Comparison of ENCODE assay signal across 15 cellular contexts in the genomic region with DNA sequence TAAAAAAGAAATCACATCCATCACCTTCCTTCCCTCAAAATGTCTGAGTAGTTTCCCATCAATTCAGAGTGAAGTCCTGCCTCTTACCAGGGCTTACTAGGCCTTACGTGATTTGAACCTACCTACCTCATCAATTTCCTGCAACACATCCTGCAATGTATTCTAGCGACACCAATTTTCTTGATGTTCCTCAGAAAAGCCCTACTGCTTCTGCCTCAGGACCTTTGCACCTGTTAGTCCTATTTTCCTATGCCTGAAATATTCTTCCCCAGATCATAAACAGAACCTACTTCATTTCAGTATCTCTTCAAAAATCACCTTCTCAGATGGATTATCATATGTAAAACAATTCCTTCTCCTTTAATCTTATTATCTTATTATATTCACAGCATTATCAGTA. TPM values are rescaled to one million over a fixed set of nuclear protein-coding genes. Genes with fewer than 3 reads are reported as not detected.
DNase-seq lines count a peak whose midpoint lies in the region; ATAC-seq and TF ChIP-seq lines count a peak whose summit lies in the region.
"Had no signal": no experiment of that assay in that cellular context is flagged by ENCODE, and none has a peak within 500 bp of the region (broad histone marks: within the 10 kb centered on the region; RNA-seq: fewer than 3 reads in every experiment).

No MANE protein-coding gene starts in this region.

- H3K4me2 ChIP-seq in trophoblast cell (ENCODE audit: low read length) (no peak overlapping the region), OCI-LY7 (ENCODE audit: low read length) (no peak overlapping the region)

- H3K4me3 Mint-ChIP-seq in activated naive CD8-positive, alpha-beta T cell: no peak overlapping the region
- H3K4me3 Mint-ChIP-seq in activated naive CD8-positive, alpha-beta T cell treated with anti-CD3 and anti-CD28 coated beads for 36 hours: no peak overlapping the region
- H3K4me3 Mint-ChIP-seq in activated naive CD8-positive, alpha-beta T cell treated with anti-CD3 and anti-CD28 coated beads, Interleukin-2, amount 50 U/mL, for 24 hours: no peak overlapping the region
- no peak overlapping the region for H3K4me3 Mint-ChIP-seq in CD4-positive, alpha-beta memory T cell
- H3K4me3 Mint-ChIP-seq: CD4-positive, CD25-positive, alpha-beta regulatory T cell; IgD-negative memory B cell had no signal

- no CpG with 5 or more reads among the region's 2 CpGs for WGBS in trophoblast cell (ENCODE audit: extremely low coverage, insufficient coverage, insufficient read length)

- TF ChIP-seq CTCF in OCI-LY7 (conservative IDR thresholded peaks at IDR 0.05; ENCODE audit: low read length): no peak

- peak overlapping the region; percentile 74 for H3K27ac Mint-ChIP-seq in activated naive CD8-positive, alpha-beta T cell
- H3K27ac Mint-ChIP-seq in activated naive CD8-positive, alpha-beta T cell treated with anti-CD3 and anti-CD28 coated beads for 36 hours: no peak overlapping the region
- H3K27ac Mint-ChIP-seq in activated naive CD8-positive, alpha-beta T cell treated with anti-CD3 and anti-CD28 coated beads, Interleukin-2, amount 50 U/mL, for 24 hours: peak overlapping the region; percentile 4
- peak overlapping the region in 2 of 7 donors; percentile 8 to 33 for H3K27ac Mint-ChIP-seq in CD4-positive, alpha-beta memory T cell
- H3K27ac Mint-ChIP-seq: IgD-negative memory B cell had no signal

- intact Hi-C loops in OCI-LY7 (cut with micrococcal nuclease; ENCODE audit: unreplicated experiment): loop anchor here (10.0 kb wide), 2 partner anchors 98 to 428 kb away; no protein-coding TSS in a partner anchor
- intact Hi-C loops in CD4-positive, alpha-beta memory T cell (cut with micrococcal nuclease): no loop called here

- H3K9me3 Mint-ChIP-seq in activated naive CD8-positive, alpha-beta T cell (ENCODE audit: low read depth): no peaks in the 10 kb centered on the region
- H3K9me3 Mint-ChIP-seq in activated naive CD8-positive, alpha-beta T cell treated with anti-CD3 and anti-CD28 coated beads for 36 hours: no peaks in the 10 kb centered on the region
- H3K9me3 Mint-ChIP-seq in activated naive CD8-positive, alpha-beta T cell treated with anti-CD3 and anti-CD28 coated beads, Interleukin-2, amount 50 U/mL, for 24 hours: no peaks in the 10 kb centered on the region
- H3K9me3 Mint-ChIP-seq in CD4-positive, alpha-beta memory T cell: no peaks in the 10 kb centered on the region
- H3K9me3 Mint-ChIP-seq: CD4-positive, CD25-positive, alpha-beta regulatory T cell; IgD-negative memory B cell had no signal

- no peak overlapping the region for H3K14ac ChIP-seq in trophoblast cell (ENCODE audit: low read length)

- no peak overlapping the region for H2AK5ac ChIP-seq in trophoblast cell (ENCODE audit: low read length)

- H3K4me1 ChIP-seq in trophoblast cell (ENCODE audit: control insufficient read depth in 1 of 2, insufficient read depth in 2 of 2, low read length in 2 of 2) (no peaks in the 10 kb centered on the region), OCI-LY7 (ENCODE audit: insufficient read depth, low read length, poor library complexity, severe bottlenecking) (no peaks in the 10 kb centered on the region)
- no peaks in the 10 kb centered on the region for H3K4me1 ChIP-seq in CD4-positive, alpha-beta memory T cell (ENCODE audit: insufficient read depth, low read length)
- H3K4me1 ChIP-seq: BE2C, Caco-2 had no signal

- peaks cover 7% of the 10 kb centered on the region for H3K36me3 Mint-ChIP-seq in activated naive CD8-positive, alpha-beta T cell
- H3K36me3 Mint-ChIP-seq in activated naive CD8-positive, alpha-beta T cell treated with anti-CD3 and anti-CD28 coated beads for 36 hours: peaks cover 22% of the 10 kb centered on the region
- H3K36me3 Mint-ChIP-seq in activated naive CD8-positive, alpha-beta T cell treated with anti-CD3 and anti-CD28 coated beads, Interleukin-2, amount 50 U/mL, for 24 hours (ENCODE audit: low read depth): peaks cover 27% of the 10 kb centered on the region
- peaks cover 65 to 66% of the 10 kb centered on the region in 2 donors for H3K36me3 Mint-ChIP-seq in CD4-positive, alpha-beta memory T cell

- H3K36me3 ChIP-seq in trophoblast cell (ENCODE audit: control insufficient read depth in 1 of 2, insufficient read depth in 2 of 2, low read length in 2 of 2): peaks cover 5 to 20% of the 10 kb centered on the region in 2 experiments
- H3K36me3 ChIP-seq in OCI-LY7 (ENCODE audit: insufficient read depth, low read length): peaks cover 74% of the 10 kb centered on the region
- H3K36me3 ChIP-seq in CD4-positive, alpha-beta memory T cell (ENCODE audit: insufficient read depth, low read length): peaks cover 69% of the 10 kb centered on the region

- H4K12ac ChIP-seq in trophoblast cell (ENCODE audit: low read depth, low read length): no peak overlapping the region

- H4K20me1 ChIP-seq in OCI-LY7 (ENCODE audit: insufficient read depth, low read length): no peaks in the 10 kb centered on the region

- H3K4me3 ChIP-seq in trophoblast cell (ENCODE audit: low read depth, low read length): no peak overlapping the region
- no peak overlapping the region for H3K4me3 ChIP-seq in OCI-LY7 (ENCODE audit: low read depth, low read length, poor library complexity, severe bottlenecking)
- no peak overlapping the region for H3K4me3 ChIP-seq in CD4-positive, alpha-beta memory T cell (ENCODE audit: low read length in 2 of 2)
- H3K4me3 ChIP-seq: GM23248 had no signal

- H3K9me3 ChIP-seq in trophoblast cell (ENCODE audit: insufficient read depth, low read depth, low read length) (no peaks in the 10 kb centered on the region), OCI-LY7 (ENCODE audit: low read length) (no peaks in the 10 kb centered on the region)
- no peaks in the 10 kb centered on the region for H3K9me3 ChIP-seq in CD4-positive, alpha-beta memory T cell (ENCODE audit: control insufficient read depth in 1 of 2, low read length in 2 of 2)
- H3K9me3 ChIP-seq: BE2C, Caco-2 had no signal

- CTCF ChIA-PET in OCI-LY7 (lab: Charles Lee; ENCODE audit: unreplicated experiment): no interaction called here
- CTCF ChIA-PET in CD4-positive, alpha-beta memory T cell (lab: Charles Lee; ENCODE audit: partially characterized antibody): no interaction called here

- H3K4ac ChIP-seq in trophoblast cell (ENCODE audit: low read depth, low read length): no peak overlapping the region

- no peaks in the 10 kb centered on the region for H3K4me1 Mint-ChIP-seq in activated naive CD8-positive, alpha-beta T cell (ENCODE audit: low read depth)
- H3K4me1 Mint-ChIP-seq in activated naive CD8-positive, alpha-beta T cell treated with anti-CD3 and anti-CD28 coated beads for 36 hours: no peaks in the 10 kb centered on the region
- no peaks in the 10 kb centered on the region for H3K4me1 Mint-ChIP-seq in activated naive CD8-positive, alpha-beta T cell treated with anti-CD3 and anti-CD28 coated beads, Interleukin-2, amount 50 U/mL, for 24 hours
- H3K4me1 Mint-ChIP-seq in CD4-positive, alpha-beta memory T cell: peaks cover 0 to 4% (median 0%) of the 10 kb centered on the region in 4 donors
- H3K4me1 Mint-ChIP-seq: IgD-negative memory B cell had no signal

- POLR2A ChIA-PET in OCI-LY7 (lab: Charles Lee): interaction anchor here (0.9 kb wide), 1 partner anchor 42 kb away, joined by 3 read pairs; no protein-coding TSS in a partner anchor
- POLR2A ChIA-PET in CD4-positive, alpha-beta memory T cell (lab: Charles Lee; ENCODE audit: partially characterized antibody): no interaction called here

- H3K27ac ChIP-seq in trophoblast cell (ENCODE audit: low read depth, low read length): no peak overlapping the region
- no peak overlapping the region for H3K27ac ChIP-seq in OCI-LY7 (ENCODE audit: low read depth, low read length, poor library complexity, severe bottlenecking)
- H3K27ac ChIP-seq in CD4-positive, alpha-beta memory T cell (ENCODE audit: low read depth, low read length): no peak overlapping the region
- H3K27ac ChIP-seq: GM23248 had no signal

- no peaks in the 10 kb centered on the region for H3K79me2 ChIP-seq in trophoblast cell (ENCODE audit: control insufficient read depth, insufficient read depth, low read length, poor library complexity)
- H3K79me2 ChIP-seq in OCI-LY7 (ENCODE audit: insufficient read depth, low read depth, low read length): no peaks in the 10 kb centered on the region

- no peak overlapping the region for H2BK12ac ChIP-seq in trophoblast cell (ENCODE audit: low read length)

- ATAC-seq in activated naive CD8-positive, alpha-beta T cell treated with anti-CD3 and anti-CD28 coated beads, Interleukin-2, amount 50 U/mL, for 24 hours: no peak
- ATAC-seq: HepG2 had no signal

- no peak overlapping the region for H2BK120ac ChIP-seq in trophoblast cell (ENCODE audit: insufficient read depth, low read length, poor library complexity)

- no peaks in the 10 kb centered on the region for H3K79me1 ChIP-seq in trophoblast cell (ENCODE audit: low read length)

- peak overlapping the region; percentile 49 for H3K23ac ChIP-seq in trophoblast cell (ENCODE audit: low read length)

- H3K18ac ChIP-seq in trophoblast cell (ENCODE audit: low read length): no peak overlapping the region

- H3K27me3 Mint-ChIP-seq in activated naive CD8-positive, alpha-beta T cell: no peaks in the 10 kb centered on the region
- H3K27me3 Mint-ChIP-seq in activated naive CD8-positive, alpha-beta T cell treated with anti-CD3 and anti-CD28 coated beads for 36 hours: no peaks in the 10 kb centered on the region
- H3K27me3 Mint-ChIP-seq in activated naive CD8-positive, alpha-beta T cell treated with anti-CD3 and anti-CD28 coated beads, Interleukin-2, amount 50 U/mL, for 24 hours: no peaks in the 10 kb centered on the region
- H3K27me3 Mint-ChIP-seq in CD4-positive, alpha-beta memory T cell: no peaks in the 10 kb centered on the region
- H3K27me3 Mint-ChIP-seq: CD4-positive, CD25-positive, alpha-beta regulatory T cell; IgD-negative memory B cell had no signal

- no peak overlapping the region for H4K91ac ChIP-seq in trophoblast cell (ENCODE audit: low read depth, low read length)

- no peak for DNase-seq in activated naive CD8-positive, alpha-beta T cell treated with anti-CD3 and anti-CD28 coated beads for 36 hours
- DNase-seq in activated naive CD8-positive, alpha-beta T cell treated with anti-CD3 and anti-CD28 coated beads, Interleukin-2, amount 50 U/mL, for 24 hours: no peak
- DNase-seq in trophoblast cell (no peak), OCI-LY7 (ENCODE audit: low spot score) (no peak)
- DNase-seq in CD4-positive, alpha-beta memory T cell: no peak
- DNase-seq: BE2C; C1 segment of cervical spinal cord; Caco-2; CD4-positive, CD25-positive, alpha-beta regulatory T cell; GM23248; HCEC 1CT had no signal

- no peak overlapping the region for H3K9ac ChIP-seq in trophoblast cell (ENCODE audit: low read length)
- H3K9ac ChIP-seq: GM23248 had no signal

- H4K8ac ChIP-seq in trophoblast cell (ENCODE audit: low read depth, low read length): no peak overlapping the region

- no peak overlapping the region for H2BK5ac ChIP-seq in trophoblast cell (ENCODE audit: low read depth, low read length, poor library complexity)

- no peaks in the 10 kb centered on the region for H3K27me3 ChIP-seq in trophoblast cell (ENCODE audit: insufficient read depth, low read length)
- no peaks in the 10 kb centered on the region for H3K27me3 ChIP-seq in CD4-positive, alpha-beta memory T cell (ENCODE audit: insufficient read depth, low read length)
- H3K27me3 ChIP-seq: BE2C had no signal

- no peak overlapping the region for H2AFZ ChIP-seq in trophoblast cell (ENCODE audit: insufficient read depth, low read length, poor library complexity)
- H2AFZ ChIP-seq in OCI-LY7 (ENCODE audit: low read length): no peak overlapping the region
- H2AFZ ChIP-seq: GM23248 had no signal

- no peaks in the 10 kb centered on the region for H3K9me2 ChIP-seq in OCI-LY7 (ENCODE audit: insufficient read depth, low read length)

- no TSS peak for BruUV-seq in OCI-LY7 (replicated peaks; lab: Mats Ljungman, UMichigan)

RNA-seq across cellular contexts. Expression of a gene that starts 52.8 kb away (rescaled TPM):
- not detected for total RNA-seq in activated naive CD8-positive, alpha-beta T cell treated with anti-CD3 and anti-CD28 coated beads for 36 hours
- polyA plus RNA-seq in trophoblast cell (2013): not detected in 2 replicates
- not detected in 2 replicates for total RNA-seq in OCI-LY7 (2014; rRNA removed; shearing (Covaris generic))
- total RNA-seq in OCI-LY7 (2022): not detected in 2 replicates
- not detected for total RNA-seq in CD4-positive, alpha-beta memory T cell
- not detected for polyA plus RNA-seq in CD4-positive, alpha-beta memory T cell
- total RNA-seq: A172; Caco-2; CD4-positive, CD25-positive, alpha-beta regulatory T cell; GM23248; HepG2 had no signal
- polyA plus RNA-seq: CD4-positive, CD25-positive, alpha-beta regulatory T cell; GM23248; HepG2; IgD-negative memory B cell had no signal

RNA-seq across cellular contexts. Expression of a gene that starts 59.7 kb away (rescaled TPM):
- total RNA-seq in activated naive CD8-positive, alpha-beta T cell treated with anti-CD3 and anti-CD28 coated beads for 36 hours: not detected
- 0.32 and 0.33 TPM in 2 replicates for polyA plus RNA-seq in trophoblast cell (2013)
- total RNA-seq in OCI-LY7 (2014; rRNA removed; shearing (Covaris generic)): not detected in 2 replicates
- total RNA-seq in OCI-LY7 (2022): not detected in 2 replicates
- under 1 TPM in 1 of 2 experiments, not detected in 1; 0.17 TPM for total RNA-seq in CD4-positive, alpha-beta memory T cell
- not detected for polyA plus RNA-seq in CD4-positive, alpha-beta memory T cell
- total RNA-seq: A172; CD4-positive, CD25-positive, alpha-beta regulatory T cell; GM23248 had no signal
- polyA plus RNA-seq: CD4-positive, CD25-positive, alpha-beta regulatory T cell; GM23248; IgD-negative memory B cell had no signal
